Comparison of ENCODE assay signal across 14 cellular contexts in genomic region chr2:233129351-233129978, GRCh38.
DNase-seq lines count a peak whose midpoint lies in the region; ATAC-seq and TF ChIP-seq lines count a peak whose summit lies in the region.
"Had no signal": no experiment of that assay in that cellular context is flagged by ENCODE, and none has a peak within 500 bp of the region (broad histone marks: within the 10 kb centered on the region; RNA-seq: fewer than 3 reads in every experiment).

No MANE protein-coding gene starts in this region.

- peak overlapping the region; percentile 35 for H3K27ac Mint-ChIP-seq in activated CD4-positive, alpha-beta memory T cell treated with anti-CD3 and anti-CD28 coated beads, Interleukin-2, amount 10 ng/mL, durations not matched to agents 7 days and 5 days
- H3K27ac Mint-ChIP-seq in naive B cell, result peak overlapping the region; percentile 18 to 80 (median 64)
- H3K27ac Mint-ChIP-seq: mesothelial cell of epicardium had no signal

- H3K36me3 Mint-ChIP-seq in activated CD4-positive, alpha-beta memory T cell treated with anti-CD3 and anti-CD28 coated beads, Interleukin-2, amount 10 ng/mL, durations not matched to agents 7 days and 5 days (ENCODE audit: low read depth), result peaks cover 87% of the 10 kb centered on the region
- peaks cover 7 to 41% of the 10 kb centered on the region in 2 donors for H3K36me3 Mint-ChIP-seq in naive B cell
- H3K36me3 Mint-ChIP-seq: mesothelial cell of epicardium had no signal

- H3K36me3 ChIP-seq in HCT116 (ENCODE audit: control insufficient read depth in 1 of 2, insufficient read depth in 2 of 2, low read length in 2 of 2), result no peaks in the 10 kb centered on the region

- TF ChIP-seq RAD21 in HCT116 (IDR thresholded peaks at IDR 0.05; ENCODE audit: low read depth), result peak; percentile 54

- peaks cover 39% of the 10 kb centered on the region for H3K4me1 Mint-ChIP-seq in activated CD4-positive, alpha-beta memory T cell treated with anti-CD3 and anti-CD28 coated beads, Interleukin-2, amount 10 ng/mL, durations not matched to agents 7 days and 5 days
- H3K4me1 Mint-ChIP-seq in naive B cell, result peaks cover 28 to 46% (median 33%) of the 10 kb centered on the region in 3 donors

- H3K4me1 ChIP-seq in HCT116 (ENCODE audit: control insufficient read depth in 1 of 2, insufficient read depth in 2 of 2, low read length in 2 of 2), result peaks cover 0 to 15% of the 10 kb centered on the region in 2 experiments; a peak in 2 of 4 replicates
- H3K4me1 ChIP-seq: testis had no signal

- no peaks in the 10 kb centered on the region for H3K9me3 ChIP-seq in HCT116 (ENCODE audit: control insufficient read depth in 1 of 2, insufficient read depth in 1 of 2, low read depth in 1 of 2, low read length in 2 of 2)
- H3K9me3 ChIP-seq: testis had no signal

- peak; percentile 35 to 68 (median 68); a peak in 5 of 6 replicates for TF ChIP-seq CTCF in HCT116 (IDR thresholded peaks at IDR 0.05 in 2 of 3, conservative IDR thresholded peaks at IDR 0.05 in 1 of 3; ENCODE audit: borderline replicate concordance in 1 of 3, insufficient read depth in 1 of 3, low read depth in 2 of 3, low read length in 2 of 3)

- no peaks in the 10 kb centered on the region for H3K27me3 Mint-ChIP-seq in activated CD4-positive, alpha-beta memory T cell treated with anti-CD3 and anti-CD28 coated beads, Interleukin-2, amount 10 ng/mL, durations not matched to agents 7 days and 5 days
- H3K27me3 Mint-ChIP-seq in naive B cell, result no peaks in the 10 kb centered on the region
- H3K27me3 Mint-ChIP-seq: activated naive CD8-positive, alpha-beta T cell treated with anti-CD3 and anti-CD28 coated beads for 36 hours had no signal

- peak; percentile 33 for DNase-seq in DMS 273 (lab: John Stamatoyannopoulos, UW; ENCODE audit: unreplicated experiment)
- no peak for DNase-seq in DMS 273 treated with DMSO at 0.1 percent for 48 hours (lab: John Stamatoyannopoulos, UW)
- peak; percentile 24 for DNase-seq in HCT116 (ENCODE audit: low read depth, low spot score)
- no peak for DNase-seq in activated CD4-positive, alpha-beta memory T cell treated with anti-CD3 and anti-CD28 coated beads, Interleukin-2, amount 10 ng/mL, durations not matched to agents 7 days and 5 days
- no peak for DNase-seq in naive B cell
- no peak for DNase-seq in NCI-H2029 (lab: John Stamatoyannopoulos, UW)
- DNase-seq in NCI-H1105 (lab: John Stamatoyannopoulos, UW), result no peak
- DNase-seq in HK-2 (ENCODE audit: unreplicated experiment), result no peak
- DNase-seq: 8988T; activated naive CD8-positive, alpha-beta T cell treated with anti-CD3 and anti-CD28 coated beads for 36 hours; stimulated activated CD4-positive, alpha-beta T cell treated with anti-CD3 and anti-CD28 coated beads, Interleukin-15, amount 100 ng/mL, for 24 hours; T1000; testis had no signal

- no peaks in the 10 kb centered on the region for H3K9me2 ChIP-seq in HCT116 (ENCODE audit: insufficient read depth)

- CTCF ChIA-PET in HCT116 (lab: Charles Lee), result interaction anchor here (0.5 to 2.0 kb wide), 4 partner anchors 9 to 34 kb away, joined by 3 to 11 read pairs (median 5); no protein-coding TSS in a partner anchor
- CTCF ChIA-PET in activated CD4-positive, alpha-beta memory T cell treated with anti-CD3 and anti-CD28 coated beads, Interleukin-2, amount 10 ng/mL, durations not matched to agents 7 days and 5 days (lab: Charles Lee), result interaction anchor here (0.9 to 1.8 kb wide), 5 partner anchors 47 to 121 kb away, joined by 3 to 6 read pairs (median 4); partner anchors contain the start of gene INPP5D

- no peak for TF ChIP-seq POLR2A in HCT116 (IDR thresholded peaks at IDR 0.05; ENCODE audit: borderline replicate concordance, extremely low read depth, insufficient read depth, insufficient read length)

- H4K20me1 ChIP-seq in HCT116 (ENCODE audit: insufficient read depth), result no peaks in the 10 kb centered on the region

- no TSS peak for BruUV-seq in HCT116 (replicated peaks; lab: Mats Ljungman, UMichigan)

- no peaks in the 10 kb centered on the region for H3K27me3 ChIP-seq in HCT116 (ENCODE audit: insufficient read depth, low read length)
- H3K27me3 ChIP-seq: testis had no signal

- H2AFZ ChIP-seq in HCT116 (ENCODE audit: low read depth, low read length, poor library complexity, severe bottlenecking), result no peak overlapping the region

- ATAC-seq in HCT116 (peak; percentile 93), naive B cell (ENCODE audit: low read depth in 2 of 2) (no peak)

- H3K4me2 ChIP-seq in HCT116 (ENCODE audit: low read length), result no peak overlapping the region

- no peak overlapping the region for H3K4me3 ChIP-seq in HCT116 (replicated peaks in 1 of 2; ENCODE audit: low read depth in 1 of 2, low read length in 2 of 2)
- H3K4me3 ChIP-seq: testis had no signal

- H3K9me3 Mint-ChIP-seq in activated CD4-positive, alpha-beta memory T cell treated with anti-CD3 and anti-CD28 coated beads, Interleukin-2, amount 10 ng/mL, durations not matched to agents 7 days and 5 days, result peaks cover 2% of the 10 kb centered on the region
- peaks cover 0 to 2% (median 0%) of the 10 kb centered on the region in 7 donors for H3K9me3 Mint-ChIP-seq in naive B cell
- H3K9me3 Mint-ChIP-seq: activated naive CD8-positive, alpha-beta T cell treated with anti-CD3 and anti-CD28 coated beads for 36 hours; mesothelial cell of epicardium had no signal

- RAD21 ChIA-PET in HCT116 (lab: Charles Lee; ENCODE audit: low non-redundant PET in 1 of 2, low total read pairs in 2 of 2, uncharacterized antibody in 2 of 2, unreplicated experiment in 2 of 2), result no interaction called here

- POLR2A ChIA-PET in HCT116 (lab: Charles Lee), result no interaction called here
- POLR2A ChIA-PET in activated CD4-positive, alpha-beta memory T cell treated with anti-CD3 and anti-CD28 coated beads, Interleukin-2, amount 10 ng/mL, durations not matched to agents 7 days and 5 days (lab: Charles Lee), result interaction anchor here (1.0 to 2.3 kb wide), 3 partner anchors 8 to 21 kb away, joined by 3 to 4 read pairs (median 3); no protein-coding TSS in a partner anchor

- H3K9ac ChIP-seq in HCT116 (ENCODE audit: low read length), result no peak overlapping the region

- H3K4me3 Mint-ChIP-seq in activated CD4-positive, alpha-beta memory T cell treated with anti-CD3 and anti-CD28 coated beads, Interleukin-2, amount 10 ng/mL, durations not matched to agents 7 days and 5 days, result no peak overlapping the region
- no peak overlapping the region for H3K4me3 Mint-ChIP-seq in naive B cell
- H3K4me3 Mint-ChIP-seq: activated naive CD8-positive, alpha-beta T cell treated with anti-CD3 and anti-CD28 coated beads for 36 hours; mesothelial cell of epicardium had no signal

- no peak overlapping the region for H3K27ac ChIP-seq in HCT116 (ENCODE audit: low read depth, low read length)
- H3K27ac ChIP-seq: testis had no signal

- intact Hi-C loops in HCT116 (cut with micrococcal nuclease), result no loop called here

- H3K79me2 ChIP-seq in HCT116 (ENCODE audit: insufficient read depth, low read length), result no peaks in the 10 kb centered on the region

TF ChIP-seq in HCT116, 20 proteins besides CTCF, POLR2A, EP300 and RAD21:
- TF ChIP-seq, protein P1, sequence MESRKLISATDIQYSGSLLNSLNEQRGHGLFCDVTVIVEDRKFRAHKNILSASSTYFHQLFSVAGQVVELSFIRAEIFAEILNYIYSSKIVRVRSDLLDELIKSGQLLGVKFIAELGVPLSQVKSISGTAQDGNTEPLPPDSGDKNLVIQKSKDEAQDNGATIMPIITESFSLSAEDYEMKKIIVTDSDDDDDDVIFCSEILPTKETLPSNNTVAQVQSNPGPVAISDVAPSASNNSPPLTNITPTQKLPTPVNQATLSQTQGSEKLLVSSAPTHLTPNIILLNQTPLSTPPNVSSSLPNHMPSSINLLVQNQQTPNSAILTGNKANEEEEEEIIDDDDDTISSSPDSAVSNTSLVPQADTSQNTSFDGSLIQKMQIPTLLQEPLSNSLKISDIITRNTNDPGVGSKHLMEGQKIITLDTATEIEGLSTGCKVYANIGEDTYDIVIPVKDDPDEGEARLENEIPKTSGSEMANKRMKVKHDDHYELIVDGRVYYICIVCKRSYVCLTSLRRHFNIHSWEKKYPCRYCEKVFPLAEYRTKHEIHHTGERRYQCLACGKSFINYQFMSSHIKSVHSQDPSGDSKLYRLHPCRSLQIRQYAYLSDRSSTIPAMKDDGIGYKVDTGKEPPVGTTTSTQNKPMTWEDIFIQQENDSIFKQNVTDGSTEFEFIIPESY (IDR thresholded peaks at IDR 0.05; ENCODE audit: extremely low read depth, insufficient replicate concordance, low read length), result no peak
- TF ChIP-seq ZFX (IDR thresholded peaks at IDR 0.05) (no peak), EZH2phosphoT487 (IDR thresholded peaks at IDR 0.05; ENCODE audit: borderline replicate concordance) (no peak), SRF (IDR thresholded peaks at IDR 0.05; ENCODE audit: low read depth) (no peak), YY1 (IDR thresholded peaks at IDR 0.05; ENCODE audit: extremely low read depth, insufficient replicate concordance, low read depth, low read length) (no peak), POLR2AphosphoS5 (IDR thresholded peaks at IDR 0.05; ENCODE audit: low read depth, low read length) (no peak), SP1 (IDR thresholded peaks at IDR 0.05; ENCODE audit: low read depth) (no peak), EGR1 (IDR thresholded peaks at IDR 0.05; ENCODE audit: low read depth) (no peak), SIN3A (IDR thresholded peaks at IDR 0.05; ENCODE audit: low read depth) (no peak), ATF3 (IDR thresholded peaks at IDR 0.05) (no peak), EZH2 (IDR thresholded peaks at IDR 0.05) (no peak), ELF1 (IDR thresholded peaks at IDR 0.05; ENCODE audit: borderline replicate concordance, low read depth) (no peak), JUND (IDR thresholded peaks at IDR 0.05) (no peak), ZNF274 (IDR thresholded peaks at IDR 0.05; ENCODE audit: low read depth, low read length) (no peak)

Comparison
In these comparisons a context has a peak if more than half of its experiments do, and no peak if none do; other contexts are left out.
1. DNase-seq: peak in DMS 273 (single experiment) and HCT116 (single experiment); none in DMS 273 treated with DMSO at 0.1 percent for 48 hours (single experiment), activated CD4-positive, alpha-beta memory T cell treated with anti-CD3 and anti-CD28 coated beads, Interleukin-2, amount 10 ng/mL, durations not matched to agents 7 days and 5 days (single experiment), naive B cell (single experiment), NCI-H2029 (single experiment), NCI-H1105 (single experiment) and HK-2 (single experiment).